In the genomic region with DNA sequence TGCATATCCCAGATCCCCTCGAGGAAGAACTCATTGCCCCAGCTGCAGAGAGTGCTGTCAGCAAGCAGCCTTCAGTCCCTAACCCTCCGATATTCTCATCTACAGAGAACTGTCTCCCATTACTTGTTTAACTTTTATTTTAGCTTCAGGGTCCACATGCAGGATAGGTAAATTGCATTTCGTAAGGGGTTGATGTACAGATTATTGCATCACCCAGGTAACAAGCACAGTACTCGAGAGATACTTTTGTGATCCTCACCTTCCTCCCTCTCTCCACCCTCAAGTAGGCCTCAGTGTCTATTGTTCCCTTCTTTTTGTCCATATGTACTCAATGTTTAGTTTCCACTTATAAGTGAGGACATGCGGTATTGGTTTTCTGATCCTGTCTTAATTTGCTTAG, we compare ENCODE assay signal across 24 cellular contexts.
"Had no signal": no experiment of that assay in that cellular context is flagged by ENCODE, and none has a peak within 500 bp of the region (broad histone marks: within the 10 kb centered on the region; RNA-seq: fewer than 3 reads in every experiment).

No MANE protein-coding gene starts in this region.

- H3K4me1 ChIP-seq: esophagus muscularis mucosa, foreskin keratinocyte, gastrocnemius medialis, heart right ventricle, left lung, lower lobe of right lung had no signal

- H3K27me3 ChIP-seq: foreskin keratinocyte, gastrocnemius medialis, left lung had no signal

- H3K27me3 Mint-ChIP-seq: naive B cell had no signal

- H3K4me3 Mint-ChIP-seq: mesothelial cell of epicardium, naive B cell had no signal

- H3K27ac Mint-ChIP-seq: mesothelial cell of epicardium, naive B cell had no signal

- H3K27ac ChIP-seq: coronary artery, dorsolateral prefrontal cortex, esophagus muscularis mucosa, foreskin keratinocyte, gastrocnemius medialis, heart right ventricle, left lung, lower lobe of right lung had no signal

- ATAC-seq: foreskin keratinocyte, gastrocnemius medialis, heart right ventricle, left cardiac atrium, left lung, left ventricle myocardium superior, lower lobe of right lung, mucosa of descending colon had no signal

- H3K4me1 Mint-ChIP-seq: mesothelial cell of epicardium, naive B cell had no signal

- H3K36me3 Mint-ChIP-seq: mesothelial cell of epicardium had no signal

- H3K9me3 ChIP-seq: gastrocnemius medialis, left lung, lower lobe of right lung, mucosa of descending colon had no signal

- DNase-seq: dermis blood vessel endothelial cell; dorsolateral prefrontal cortex; effector CD4-positive, alpha-beta T cell; effector memory CD4-positive, alpha-beta T cell; foreskin keratinocyte; gastrocnemius medialis; glutamatergic neuron; head of caudate nucleus; heart right ventricle; hippocampal formation; left cardiac atrium; left lung; left ventricle myocardium superior; lower lobe of right lung; mesenchymal stem cell; mucosa of descending colon; naive B cell had no signal

- FAIRE-seq: colon, endothelial cell of umbilical vein, islet of Langerhans, keratinocyte had no signal

- H3K4me3 ChIP-seq: coronary artery, dorsolateral prefrontal cortex, esophagus muscularis mucosa, gastrocnemius medialis, heart right ventricle, left lung, lower lobe of right lung, mucosa of descending colon had no signal

- H3K36me3 ChIP-seq: esophagus muscularis mucosa, gastrocnemius medialis, heart right ventricle, left lung, lower lobe of right lung had no signal
